1 cellular context compared by ENCODE assay signal in the genomic region with DNA sequence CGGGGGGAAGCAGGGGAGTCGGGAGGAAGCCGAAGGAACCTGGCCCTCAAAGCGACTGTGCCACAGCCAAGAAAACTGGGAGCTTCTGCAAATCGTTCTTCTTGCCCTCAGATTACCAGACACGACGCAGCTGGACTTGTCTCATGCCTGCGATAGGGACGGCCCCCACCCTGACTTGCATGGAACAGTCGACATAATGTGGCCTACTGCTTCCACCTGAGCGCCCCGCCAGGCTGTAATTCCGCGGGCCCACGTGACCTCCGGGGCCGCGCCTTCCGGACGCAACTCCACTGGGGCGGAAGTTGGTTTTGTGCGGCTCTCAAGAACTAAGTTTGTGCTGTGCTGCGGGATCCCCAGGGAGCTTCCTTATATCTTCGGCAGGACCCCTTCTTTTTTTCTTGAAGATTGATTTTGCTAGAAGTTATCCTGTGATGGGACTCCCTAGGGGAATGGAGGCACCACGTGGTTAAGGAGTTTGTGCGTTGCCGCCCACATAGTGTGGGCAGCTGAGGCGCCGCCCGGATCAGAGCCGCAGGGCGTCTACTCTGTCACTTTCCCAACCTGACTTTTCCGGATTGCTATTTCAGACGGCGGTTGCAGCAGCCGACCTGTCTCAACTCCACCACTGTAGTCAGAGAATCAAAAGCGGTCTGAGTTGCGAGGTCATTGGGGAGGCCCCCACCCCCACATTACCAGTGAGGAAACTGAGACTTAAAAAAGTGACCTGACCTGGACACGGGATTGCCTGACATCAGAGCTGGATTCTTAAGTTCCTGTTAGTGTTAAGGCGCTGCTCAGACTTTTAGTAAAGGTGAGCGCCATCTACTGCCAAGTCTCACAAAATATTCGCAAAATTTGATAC.
TF ChIP-seq lines count a peak whose summit lies in the region.

No MANE protein-coding gene starts in this region.

TF ChIP-seq in K562, 482 proteins besides CTCF, POLR2A, EP300 and RAD21 (continued from another document and continues in another):
- TF ChIP-seq NCOA1 (IDR thresholded peaks at IDR 0.05; ENCODE audit: low read depth), result peak; percentile 45; the same call in 1 of the 2 replicates
- 0 out of 2 replicates have a peak, but pooled peaks have one; percentile 14 for TF ChIP-seq ILK (tag; IDR thresholded peaks at IDR 0.05; ENCODE audit: borderline replicate concordance, low read depth)
- TF ChIP-seq CBX2 (IDR thresholded peaks at IDR 0.05; ENCODE audit: insufficient read depth, low read length, poor library complexity, severe bottlenecking), result no peak
- TF ChIP-seq MBD2 (IDR thresholded peaks at IDR 0.05; ENCODE audit: borderline replicate concordance, low read depth), result peak; percentile 97
- TF ChIP-seq, protein P1, sequence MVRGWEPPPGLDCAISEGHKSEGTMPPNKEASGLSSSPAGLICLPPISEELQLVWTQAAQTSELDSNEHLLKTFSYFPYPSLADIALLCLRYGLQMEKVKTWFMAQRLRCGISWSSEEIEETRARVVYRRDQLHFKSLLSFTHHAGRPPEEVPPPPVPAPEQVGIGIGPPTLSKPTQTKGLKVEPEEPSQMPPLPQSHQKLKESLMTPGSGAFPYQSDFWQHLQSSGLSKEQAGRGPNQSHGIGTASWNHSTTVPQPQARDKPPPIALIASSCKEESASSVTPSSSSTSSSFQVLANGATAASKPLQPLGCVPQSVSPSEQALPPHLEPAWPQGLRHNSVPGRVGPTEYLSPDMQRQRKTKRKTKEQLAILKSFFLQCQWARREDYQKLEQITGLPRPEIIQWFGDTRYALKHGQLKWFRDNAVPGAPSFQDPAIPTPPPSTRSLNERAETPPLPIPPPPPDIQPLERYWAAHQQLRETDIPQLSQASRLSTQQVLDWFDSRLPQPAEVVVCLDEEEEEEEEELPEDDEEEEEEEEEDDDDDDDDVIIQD (CRISPR knock-in tag; IDR thresholded peaks at IDR 0.05), result no peak
- TF ChIP-seq CBX1 (IDR thresholded peaks at IDR 0.05; ENCODE audit: low read depth), result no peak
- TF ChIP-seq ZNF224 (CRISPR knock-in tag; IDR thresholded peaks at IDR 0.05), result no peak
- no peak for TF ChIP-seq POU5F1 (IDR thresholded peaks at IDR 0.05; ENCODE audit: borderline replicate concordance, low read depth, low read length, partially characterized antibody)
- TF ChIP-seq, protein P2, sequence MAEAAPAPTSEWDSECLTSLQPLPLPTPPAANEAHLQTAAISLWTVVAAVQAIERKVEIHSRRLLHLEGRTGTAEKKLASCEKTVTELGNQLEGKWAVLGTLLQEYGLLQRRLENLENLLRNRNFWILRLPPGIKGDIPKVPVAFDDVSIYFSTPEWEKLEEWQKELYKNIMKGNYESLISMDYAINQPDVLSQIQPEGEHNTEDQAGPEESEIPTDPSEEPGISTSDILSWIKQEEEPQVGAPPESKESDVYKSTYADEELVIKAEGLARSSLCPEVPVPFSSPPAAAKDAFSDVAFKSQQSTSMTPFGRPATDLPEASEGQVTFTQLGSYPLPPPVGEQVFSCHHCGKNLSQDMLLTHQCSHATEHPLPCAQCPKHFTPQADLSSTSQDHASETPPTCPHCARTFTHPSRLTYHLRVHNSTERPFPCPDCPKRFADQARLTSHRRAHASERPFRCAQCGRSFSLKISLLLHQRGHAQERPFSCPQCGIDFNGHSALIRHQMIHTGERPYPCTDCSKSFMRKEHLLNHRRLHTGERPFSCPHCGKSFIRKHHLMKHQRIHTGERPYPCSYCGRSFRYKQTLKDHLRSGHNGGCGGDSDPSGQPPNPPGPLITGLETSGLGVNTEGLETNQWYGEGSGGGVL (CRISPR knock-in tag; IDR thresholded peaks at IDR 0.05), result no peak
- peak; percentile 44; the same call in 1 of the 2 replicates for TF ChIP-seq C11orf30 (IDR thresholded peaks at IDR 0.05; ENCODE audit: low read depth)
- TF ChIP-seq, protein P3, sequence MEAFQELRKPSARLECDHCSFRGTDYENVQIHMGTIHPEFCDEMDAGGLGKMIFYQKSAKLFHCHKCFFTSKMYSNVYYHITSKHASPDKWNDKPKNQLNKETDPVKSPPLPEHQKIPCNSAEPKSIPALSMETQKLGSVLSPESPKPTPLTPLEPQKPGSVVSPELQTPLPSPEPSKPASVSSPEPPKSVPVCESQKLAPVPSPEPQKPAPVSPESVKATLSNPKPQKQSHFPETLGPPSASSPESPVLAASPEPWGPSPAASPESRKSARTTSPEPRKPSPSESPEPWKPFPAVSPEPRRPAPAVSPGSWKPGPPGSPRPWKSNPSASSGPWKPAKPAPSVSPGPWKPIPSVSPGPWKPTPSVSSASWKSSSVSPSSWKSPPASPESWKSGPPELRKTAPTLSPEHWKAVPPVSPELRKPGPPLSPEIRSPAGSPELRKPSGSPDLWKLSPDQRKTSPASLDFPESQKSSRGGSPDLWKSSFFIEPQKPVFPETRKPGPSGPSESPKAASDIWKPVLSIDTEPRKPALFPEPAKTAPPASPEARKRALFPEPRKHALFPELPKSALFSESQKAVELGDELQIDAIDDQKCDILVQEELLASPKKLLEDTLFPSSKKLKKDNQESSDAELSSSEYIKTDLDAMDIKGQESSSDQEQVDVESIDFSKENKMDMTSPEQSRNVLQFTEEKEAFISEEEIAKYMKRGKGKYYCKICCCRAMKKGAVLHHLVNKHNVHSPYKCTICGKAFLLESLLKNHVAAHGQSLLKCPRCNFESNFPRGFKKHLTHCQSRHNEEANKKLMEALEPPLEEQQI (IDR thresholded peaks at IDR 0.05), result no peak
- TF ChIP-seq PTTG1 (tag; IDR thresholded peaks at IDR 0.05; ENCODE audit: low read depth), result no peak
- TF ChIP-seq JUND (IDR thresholded peaks at IDR 0.05; ENCODE audit: borderline replicate concordance, low read depth, low read length), result peak; percentile 98
- TF ChIP-seq JUND (tag; IDR thresholded peaks at IDR 0.05; ENCODE audit: borderline replicate concordance, low read depth, low read length), result 0 out of 3 replicates have a peak, but pooled peaks have one; percentile 31
- peak; percentile 7; the same call in 1 of the 2 replicates for TF ChIP-seq PML (IDR thresholded peaks at IDR 0.05; ENCODE audit: low read length)
- TF ChIP-seq NUFIP1 (IDR thresholded peaks at IDR 0.05; ENCODE audit: partially characterized antibody), result peak; percentile 92
- TF ChIP-seq, protein P4, sequence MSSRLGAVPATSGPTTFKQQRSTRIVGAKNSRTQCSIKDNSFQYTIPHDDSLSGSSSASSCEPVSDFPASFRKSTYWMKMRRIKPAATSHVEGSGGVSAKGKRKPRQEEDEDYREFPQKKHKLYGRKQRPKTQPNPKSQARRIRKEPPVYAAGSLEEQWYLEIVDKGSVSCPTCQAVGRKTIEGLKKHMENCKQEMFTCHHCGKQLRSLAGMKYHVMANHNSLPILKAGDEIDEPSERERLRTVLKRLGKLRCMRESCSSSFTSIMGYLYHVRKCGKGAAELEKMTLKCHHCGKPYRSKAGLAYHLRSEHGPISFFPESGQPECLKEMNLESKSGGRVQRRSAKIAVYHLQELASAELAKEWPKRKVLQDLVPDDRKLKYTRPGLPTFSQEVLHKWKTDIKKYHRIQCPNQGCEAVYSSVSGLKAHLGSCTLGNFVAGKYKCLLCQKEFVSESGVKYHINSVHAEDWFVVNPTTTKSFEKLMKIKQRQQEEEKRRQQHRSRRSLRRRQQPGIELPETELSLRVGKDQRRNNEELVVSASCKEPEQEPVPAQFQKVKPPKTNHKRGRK (tag; IDR thresholded peaks at IDR 0.05), result no peak
- TF ChIP-seq KLF16 (IDR thresholded peaks at IDR 0.05), result no peak; the same call in 1 of the 2 replicates
- TF ChIP-seq, protein P5, sequence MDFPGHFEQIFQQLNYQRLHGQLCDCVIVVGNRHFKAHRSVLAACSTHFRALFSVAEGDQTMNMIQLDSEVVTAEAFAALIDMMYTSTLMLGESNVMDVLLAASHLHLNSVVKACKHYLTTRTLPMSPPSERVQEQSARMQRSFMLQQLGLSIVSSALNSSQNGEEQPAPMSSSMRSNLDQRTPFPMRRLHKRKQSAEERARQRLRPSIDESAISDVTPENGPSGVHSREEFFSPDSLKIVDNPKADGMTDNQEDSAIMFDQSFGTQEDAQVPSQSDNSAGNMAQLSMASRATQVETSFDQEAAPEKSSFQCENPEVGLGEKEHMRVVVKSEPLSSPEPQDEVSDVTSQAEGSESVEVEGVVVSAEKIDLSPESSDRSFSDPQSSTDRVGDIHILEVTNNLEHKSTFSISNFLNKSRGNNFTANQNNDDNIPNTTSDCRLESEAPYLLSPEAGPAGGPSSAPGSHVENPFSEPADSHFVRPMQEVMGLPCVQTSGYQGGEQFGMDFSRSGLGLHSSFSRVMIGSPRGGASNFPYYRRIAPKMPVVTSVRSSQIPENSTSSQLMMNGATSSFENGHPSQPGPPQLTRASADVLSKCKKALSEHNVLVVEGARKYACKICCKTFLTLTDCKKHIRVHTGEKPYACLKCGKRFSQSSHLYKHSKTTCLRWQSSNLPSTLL (IDR thresholded peaks at IDR 0.05), result no peak
- peak; percentile 44 for TF ChIP-seq TAF1 (IDR thresholded peaks at IDR 0.05; ENCODE audit: control insufficient read depth, extremely low read depth, insufficient read depth, low read length, severe bottlenecking)
- peak; percentile 3; the same call in 1 of the 2 replicates for TF ChIP-seq RBFOX2 (IDR thresholded peaks at IDR 0.05; ENCODE audit: low read depth, low read length)
- TF ChIP-seq, protein P6, sequence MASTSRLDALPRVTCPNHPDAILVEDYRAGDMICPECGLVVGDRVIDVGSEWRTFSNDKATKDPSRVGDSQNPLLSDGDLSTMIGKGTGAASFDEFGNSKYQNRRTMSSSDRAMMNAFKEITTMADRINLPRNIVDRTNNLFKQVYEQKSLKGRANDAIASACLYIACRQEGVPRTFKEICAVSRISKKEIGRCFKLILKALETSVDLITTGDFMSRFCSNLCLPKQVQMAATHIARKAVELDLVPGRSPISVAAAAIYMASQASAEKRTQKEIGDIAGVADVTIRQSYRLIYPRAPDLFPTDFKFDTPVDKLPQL (IDR thresholded peaks at IDR 0.05; ENCODE audit: extremely low read depth, insufficient read length), result no peak
- TF ChIP-seq RBM22 (IDR thresholded peaks at IDR 0.05; ENCODE audit: low read depth, low read length, poor library complexity, severe bottlenecking), result no peak
- TF ChIP-seq, protein P7, sequence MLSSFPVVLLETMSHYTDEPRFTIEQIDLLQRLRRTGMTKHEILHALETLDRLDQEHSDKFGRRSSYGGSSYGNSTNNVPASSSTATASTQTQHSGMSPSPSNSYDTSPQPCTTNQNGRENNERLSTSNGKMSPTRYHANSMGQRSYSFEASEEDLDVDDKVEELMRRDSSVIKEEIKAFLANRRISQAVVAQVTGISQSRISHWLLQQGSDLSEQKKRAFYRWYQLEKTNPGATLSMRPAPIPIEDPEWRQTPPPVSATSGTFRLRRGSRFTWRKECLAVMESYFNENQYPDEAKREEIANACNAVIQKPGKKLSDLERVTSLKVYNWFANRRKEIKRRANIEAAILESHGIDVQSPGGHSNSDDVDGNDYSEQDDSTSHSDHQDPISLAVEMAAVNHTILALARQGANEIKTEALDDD (IDR thresholded peaks at IDR 0.05), result 0 out of 2 replicates have a peak, but pooled peaks have one; percentile 60
- peak; percentile 41; the same call in 1 of the 2 replicates for TF ChIP-seq HCFC1 (IDR thresholded peaks at IDR 0.05; ENCODE audit: low read depth, low read length)
- TF ChIP-seq LARP7 (IDR thresholded peaks at IDR 0.05), result no peak
- no peak for TF ChIP-seq ZNF212 (CRISPR knock-in tag; IDR thresholded peaks at IDR 0.05)
- TF ChIP-seq MCM2 (IDR thresholded peaks at IDR 0.05; ENCODE audit: low read depth), result no peak
- no peak; the same call in 1 of the 2 replicates for TF ChIP-seq GATAD2B (IDR thresholded peaks at IDR 0.05; ENCODE audit: borderline replicate concordance)
- no peak for TF ChIP-seq ZFP30 (CRISPR knock-in tag; IDR thresholded peaks at IDR 0.05; ENCODE audit: borderline replicate concordance)
- TF ChIP-seq FUS (optimal IDR thresholded peaks at IDR 0.05; ENCODE audit: low read depth, low read length), result no peak
- TF ChIP-seq BRD4 (IDR thresholded peaks at IDR 0.05), result 0 out of 2 replicates have a peak, but pooled peaks have one; percentile 35
- TF ChIP-seq, protein P8, sequence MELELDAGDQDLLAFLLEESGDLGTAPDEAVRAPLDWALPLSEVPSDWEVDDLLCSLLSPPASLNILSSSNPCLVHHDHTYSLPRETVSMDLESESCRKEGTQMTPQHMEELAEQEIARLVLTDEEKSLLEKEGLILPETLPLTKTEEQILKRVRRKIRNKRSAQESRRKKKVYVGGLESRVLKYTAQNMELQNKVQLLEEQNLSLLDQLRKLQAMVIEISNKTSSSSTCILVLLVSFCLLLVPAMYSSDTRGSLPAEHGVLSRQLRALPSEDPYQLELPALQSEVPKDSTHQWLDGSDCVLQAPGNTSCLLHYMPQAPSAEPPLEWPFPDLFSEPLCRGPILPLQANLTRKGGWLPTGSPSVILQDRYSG (tag; conservative IDR thresholded peaks at IDR 0.05; ENCODE audit: low read depth), result no peak
- TF ChIP-seq CHD2 (IDR thresholded peaks at IDR 0.05; ENCODE audit: low read depth, low read length), result no peak
- TF ChIP-seq MEIS2 (IDR thresholded peaks at IDR 0.05; ENCODE audit: partially characterized antibody), result peak; percentile 42
- 0 out of 2 replicates have a peak, but pooled peaks have one; percentile 22 for TF ChIP-seq BMI1 (IDR thresholded peaks at IDR 0.05; ENCODE audit: low read length)
- no peak for TF ChIP-seq CBFB (CRISPR knock-in tag; IDR thresholded peaks at IDR 0.05)
- TF ChIP-seq, protein P9, sequence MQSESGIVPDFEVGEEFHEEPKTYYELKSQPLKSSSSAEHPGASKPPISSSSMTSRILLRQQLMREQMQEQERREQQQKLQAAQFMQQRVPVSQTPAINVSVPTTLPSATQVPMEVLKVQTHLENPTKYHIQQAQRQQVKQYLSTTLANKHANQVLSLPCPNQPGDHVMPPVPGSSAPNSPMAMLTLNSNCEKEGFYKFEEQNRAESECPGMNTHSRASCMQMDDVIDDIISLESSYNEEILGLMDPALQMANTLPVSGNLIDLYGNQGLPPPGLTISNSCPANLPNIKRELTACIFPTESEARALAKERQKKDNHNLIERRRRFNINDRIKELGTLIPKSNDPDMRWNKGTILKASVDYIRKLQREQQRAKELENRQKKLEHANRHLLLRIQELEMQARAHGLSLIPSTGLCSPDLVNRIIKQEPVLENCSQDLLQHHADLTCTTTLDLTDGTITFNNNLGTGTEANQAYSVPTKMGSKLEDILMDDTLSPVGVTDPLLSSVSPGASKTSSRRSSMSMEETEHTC (IDR thresholded peaks at IDR 0.05), result peak; percentile 48
- no peak for TF ChIP-seq SNIP1 (IDR thresholded peaks at IDR 0.05; ENCODE audit: low read depth)
- TF ChIP-seq, protein P10, sequence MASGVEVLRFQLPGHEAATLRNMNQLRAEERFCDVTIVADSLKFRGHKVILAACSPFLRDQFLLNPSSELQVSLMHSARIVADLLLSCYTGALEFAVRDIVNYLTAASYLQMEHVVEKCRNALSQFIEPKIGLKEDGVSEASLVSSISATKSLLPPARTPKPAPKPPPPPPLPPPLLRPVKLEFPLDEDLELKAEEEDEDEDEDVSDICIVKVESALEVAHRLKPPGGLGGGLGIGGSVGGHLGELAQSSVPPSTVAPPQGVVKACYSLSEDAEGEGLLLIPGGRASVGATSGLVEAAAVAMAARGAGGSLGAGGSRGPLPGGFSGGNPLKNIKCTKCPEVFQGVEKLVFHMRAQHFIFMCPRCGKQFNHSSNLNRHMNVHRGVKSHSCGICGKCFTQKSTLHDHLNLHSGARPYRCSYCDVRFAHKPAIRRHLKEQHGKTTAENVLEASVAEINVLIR (CRISPR knock-in tag; IDR thresholded peaks at IDR 0.05), result no peak
- TF ChIP-seq HNRNPK (IDR thresholded peaks at IDR 0.05; ENCODE audit: low read depth, low read length, poor library complexity, severe bottlenecking), result no peak
- peak; percentile 9; the same call in 1 of the 2 replicates for TF ChIP-seq FOSL1 (tag; conservative IDR thresholded peaks at IDR 0.05)
- TF ChIP-seq SNRNP70 (optimal IDR thresholded peaks at IDR 0.05; ENCODE audit: low read depth, low read length), result no peak
- TF ChIP-seq HDGF (IDR thresholded peaks at IDR 0.05), result no peak
- no peak for TF ChIP-seq RBM34 (IDR thresholded peaks at IDR 0.05; ENCODE audit: borderline replicate concordance, insufficient read depth, low read length)
- TF ChIP-seq XRCC5 (IDR thresholded peaks at IDR 0.05; ENCODE audit: low read depth, low read length), result 0 out of 2 replicates have a peak, but pooled peaks have one; percentile 32
